In the genomic region with DNA sequence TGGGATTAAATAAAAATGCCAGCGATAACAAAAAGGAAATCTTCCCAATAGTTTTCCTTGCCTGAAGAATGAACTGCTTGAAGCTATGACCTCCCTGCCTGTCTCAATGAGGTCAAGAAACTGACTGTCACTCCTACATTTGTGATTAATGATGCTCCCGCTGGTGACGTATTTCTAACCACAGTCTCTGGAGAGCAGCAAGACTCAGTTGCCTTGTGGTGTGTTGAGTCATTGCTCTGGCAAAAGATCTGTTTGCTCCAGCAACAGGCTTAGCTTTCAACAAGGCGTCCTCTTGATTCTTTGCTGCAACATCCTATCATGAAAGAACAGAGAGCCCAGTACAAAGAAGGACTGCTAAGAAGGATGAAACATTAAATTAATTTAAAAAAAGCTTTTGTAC, we compare ENCODE assay signal across 10 cellular contexts.
DNase-seq lines count a peak whose midpoint lies in the region; ATAC-seq and FAIRE-seq lines count a peak whose summit lies in the region.
"Had no signal": no experiment of that assay in that cellular context is flagged by ENCODE, and none has a peak within 500 bp of the region (broad histone marks: within the 10 kb centered on the region; RNA-seq: fewer than 3 reads in every experiment).

No MANE protein-coding gene starts in this region.

- H3K4me1 Mint-ChIP-seq in stimulated activated naive CD8-positive, alpha-beta T cell treated with anti-CD3 and anti-CD28 coated beads, Interleukin-15, amount 100 ng/mL, for 72 hours, result no peaks in the 10 kb centered on the region

- DNase-seq in SIG-M5 treated with dmso at 0.1 percent for 504 hours (lab: John Stamatoyannopoulos, UW; ENCODE audit: unreplicated experiment) (peak; percentile 66), SIG-M5 (lab: John Stamatoyannopoulos, UW) (no peak), amniotic stem cell (lab: John Stamatoyannopoulos, UW) (peak; percentile 19), hippocampal formation (lab: John Stamatoyannopoulos, UW) (peak; percentile 28 to 72), urothelium cell line (ENCODE audit: low spot score) (peak; percentile 76), GF-D8 (lab: John Stamatoyannopoulos, UW) (no peak), NCI-H1694 (lab: John Stamatoyannopoulos, UW) (no peak)
- no peak for DNase-seq in stimulated activated naive CD8-positive, alpha-beta T cell treated with anti-CD3 and anti-CD28 coated beads, Interleukin-15, amount 100 ng/mL, for 72 hours
- DNase-seq: NCI-H1694 treated with DMSO at 0.1 percent for 48 hours had no signal

- no peaks in the 10 kb centered on the region for H3K27me3 Mint-ChIP-seq in stimulated activated naive CD8-positive, alpha-beta T cell treated with anti-CD3 and anti-CD28 coated beads, Interleukin-15, amount 100 ng/mL, for 72 hours

- FAIRE-seq in urothelium cell line (lab: Jason Lieb, UNC), result no peak

- no peak overlapping the region for H3K27ac Mint-ChIP-seq in stimulated activated naive CD8-positive, alpha-beta T cell treated with anti-CD3 and anti-CD28 coated beads, Interleukin-15, amount 100 ng/mL, for 72 hours
- H3K27ac Mint-ChIP-seq: activated T-helper 2 cell treated with anti-CD3 and anti-CD28 coated beads, Interferon-gamma antibody, Interleukin-2, Interleukin-4, amounts not matched to agents 10 μg/mL and 5 μg/mL and 100 μg/mL, durations not matched to agents 14 hours and 24 hours and 36 hours had no signal

- no peak for ATAC-seq in stimulated activated naive CD8-positive, alpha-beta T cell treated with anti-CD3 and anti-CD28 coated beads, Interleukin-15, amount 100 ng/mL, for 72 hours

- no peak overlapping the region for H3K4me3 Mint-ChIP-seq in stimulated activated naive CD8-positive, alpha-beta T cell treated with anti-CD3 and anti-CD28 coated beads, Interleukin-15, amount 100 ng/mL, for 72 hours

- no peaks in the 10 kb centered on the region for H3K9me3 Mint-ChIP-seq in stimulated activated naive CD8-positive, alpha-beta T cell treated with anti-CD3 and anti-CD28 coated beads, Interleukin-15, amount 100 ng/mL, for 72 hours

Comparison
In these comparisons a context has a peak if more than half of its experiments do, and no peak if none do; other contexts are left out.
1. DNase-seq: peak in SIG-M5 treated with dmso at 0.1 percent for 504 hours (single experiment), amniotic stem cell (single experiment), hippocampal formation (2 of 2) and urothelium cell line (single experiment); none in SIG-M5 (single experiment), GF-D8 (single experiment), NCI-H1694 (single experiment) and stimulated activated naive CD8-positive, alpha-beta T cell treated with anti-CD3 and anti-CD28 coated beads, Interleukin-15, amount 100 ng/mL, for 72 hours (0 of 2).